ENCODE assay signal across 16 cellular contexts in the genomic region with DNA sequence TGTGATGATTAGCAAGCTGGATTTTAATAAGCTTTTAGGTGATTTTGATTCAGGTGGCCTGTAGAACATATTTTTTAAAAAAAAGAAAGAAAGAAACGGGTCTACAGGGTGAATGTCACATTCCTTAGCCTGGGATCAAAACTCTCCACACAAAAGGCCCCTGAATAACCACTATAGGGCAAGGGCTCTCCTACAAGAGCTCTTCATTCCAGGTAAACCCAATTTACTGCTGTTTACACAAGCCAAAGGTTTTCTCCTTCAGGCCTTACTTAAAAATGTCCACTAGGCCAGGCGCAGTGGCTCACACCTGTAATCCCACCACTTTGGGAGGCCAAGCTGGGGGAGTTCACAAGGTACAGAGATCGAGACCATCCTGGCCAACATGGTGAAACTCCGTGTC. TPM values are rescaled to one million over a fixed set of nuclear protein-coding genes. Genes with fewer than 3 reads are reported as not detected.
DNase-seq lines count a peak whose midpoint lies in the region; ATAC-seq and TF ChIP-seq lines count a peak whose summit lies in the region.
"Had no signal": no experiment of that assay in that cellular context is flagged by ENCODE, and none has a peak within 500 bp of the region (broad histone marks: within the 10 kb centered on the region; RNA-seq: fewer than 3 reads in every experiment).

No MANE protein-coding gene starts in this region.

- H3K27me3 Mint-ChIP-seq in CD8-positive, alpha-beta memory T cell: no peaks in the 10 kb centered on the region

- CTCF ChIA-PET in CD8-positive, alpha-beta memory T cell (lab: Charles Lee): no interaction called here
- CTCF ChIA-PET in RWPE1 (lab: Yijun Ruan, JAX): interaction anchor here (0.6 kb wide), 2 partner anchors 559 to 756 kb away, joined by 3 read pairs; no protein-coding TSS in a partner anchor

- no peak overlapping the region for H3K4me3 ChIP-seq in CD8-positive, alpha-beta memory T cell (ENCODE audit: low read length)
- no peak overlapping the region for H3K4me3 ChIP-seq in left lung
- H3K4me3 ChIP-seq in BE2C (ENCODE audit: low read depth, low read length): no peak overlapping the region
- H3K4me3 ChIP-seq in MG63: no peak overlapping the region
- H3K4me3 ChIP-seq: ascending aorta, upper lobe of left lung had no signal

- H3K9me3 Mint-ChIP-seq in CD8-positive, alpha-beta memory T cell: no peaks in the 10 kb centered on the region

- intact Hi-C loops in left lung (cut with DNase I): no loop called here

- H3K27ac ChIP-seq in C4-2B (peak overlapping the region; percentile 9; the same call in 1 of the 2 replicates), RWPE1 (peak overlapping the region; percentile 49), left lung (peak overlapping the region in 1 of 2 donors; percentile 9)
- no peak overlapping the region for H3K27ac ChIP-seq in CD8-positive, alpha-beta memory T cell (ENCODE audit: low read depth, low read length)

- no peaks in the 10 kb centered on the region for H3K36me3 ChIP-seq in CD8-positive, alpha-beta memory T cell (ENCODE audit: insufficient read depth, low read length)
- no peaks in the 10 kb centered on the region for H3K36me3 ChIP-seq in left lung
- H3K36me3 ChIP-seq in BE2C: peaks cover 5% of the 10 kb centered on the region
- peaks cover 2% of the 10 kb centered on the region for H3K36me3 ChIP-seq in MG63
- H3K36me3 ChIP-seq: ascending aorta, upper lobe of left lung had no signal

- ATAC-seq in left lung (peak; percentile 75), GM21825 (IDR thresholded peaks at IDR 0.05; ENCODE audit: unreplicated experiment) (no peak)

- no peak for TF ChIP-seq CTCF in C4-2B (conservative IDR thresholded peaks at IDR 0.05)
- TF ChIP-seq CTCF in RWPE1 (conservative IDR thresholded peaks at IDR 0.05; ENCODE audit: low read depth): no peak
- TF ChIP-seq CTCF in left lung (IDR thresholded peaks at IDR 0.05): no peak
- TF ChIP-seq CTCF in BE2C (IDR thresholded peaks at IDR 0.05; ENCODE audit: low read depth, low read length): no peak

- peak overlapping the region in 6 of 7 donors; percentile 11 to 99 (median 60) for H3K4me3 Mint-ChIP-seq in CD8-positive, alpha-beta memory T cell

- no peaks in the 10 kb centered on the region for H3K27me3 ChIP-seq in CD8-positive, alpha-beta memory T cell (ENCODE audit: insufficient read depth, low read length, poor library complexity, severe bottlenecking)
- H3K27me3 ChIP-seq in left lung (no peaks in the 10 kb centered on the region), BE2C (no peaks in the 10 kb centered on the region), MG63 (no peaks in the 10 kb centered on the region)
- H3K27me3 ChIP-seq: ascending aorta, upper lobe of left lung had no signal

- H3K36me3 Mint-ChIP-seq in CD8-positive, alpha-beta memory T cell: peaks cover 4 to 32% (median 5%) of the 10 kb centered on the region in 3 donors

- peaks cover 87% of the 10 kb centered on the region for H3K4me1 ChIP-seq in CD8-positive, alpha-beta memory T cell (ENCODE audit: insufficient read depth, low read length)
- H3K4me1 ChIP-seq in left lung: peaks cover 26 to 95% of the 10 kb centered on the region in 2 donors
- H3K4me1 ChIP-seq in BE2C: peaks cover 8% of the 10 kb centered on the region

- DNase-seq in CD8-positive, alpha-beta memory T cell: no peak
- DNase-seq in RWPE1 (ENCODE audit: low spot score): no peak
- DNase-seq in left lung: no peak
- DNase-seq in BE2C: no peak
- DNase-seq in MG63: no peak
- DNase-seq in D341Med (ENCODE audit: low spot score): no peak
- DNase-seq: activated effector memory CD4-positive, alpha-beta T cell treated with anti-CD3 and anti-CD28 coated beads, Interleukin-2, amount 50 U/mL, for 16 hours; hippocampal formation; NCI-H1048; NCI-H2081 treated with DMSO at 0.1 percent for 48 hours; NCI-H524 treated with DMSO at 0.1 percent for 48 hours; stimulated activated naive CD4-positive, alpha-beta T cell; upper lobe of left lung had no signal

- peaks cover 91 to 100% (median 99%) of the 10 kb centered on the region in 3 donors for H3K4me1 Mint-ChIP-seq in CD8-positive, alpha-beta memory T cell

- peak overlapping the region in 5 of 8 donors; percentile 25 to 88 (median 38) for H3K27ac Mint-ChIP-seq in CD8-positive, alpha-beta memory T cell

- no peaks in the 10 kb centered on the region for H3K9me3 ChIP-seq in CD8-positive, alpha-beta memory T cell (ENCODE audit: low read length)
- no peaks in the 10 kb centered on the region for H3K9me3 ChIP-seq in left lung
- no peaks in the 10 kb centered on the region for H3K9me3 ChIP-seq in BE2C
- no peaks in the 10 kb centered on the region for H3K9me3 ChIP-seq in MG63
- H3K9me3 ChIP-seq: ascending aorta, upper lobe of left lung had no signal

- POLR2A ChIA-PET in CD8-positive, alpha-beta memory T cell (lab: Charles Lee): interaction anchor here (2.4 kb wide), 1 partner anchor 9 kb away, joined by 11 read pairs; a partner anchor contains a TSS
- POLR2A ChIA-PET in RWPE1 (lab: Yijun Ruan, JAX; ENCODE audit: low non-redundant PET): interaction anchor here (0.7 kb wide), 1 partner anchor 738 kb away, joined by 6 read pairs; no protein-coding TSS in a partner anchor

RNA-seq across cellular contexts. Expression of a gene that starts 8.3 kb away (rescaled TPM):
- 10 to 100 TPM; 46.2 to 53.4 TPM for total RNA-seq in CD8-positive, alpha-beta memory T cell
- 33.6 TPM for polyA plus RNA-seq in CD8-positive, alpha-beta memory T cell
- 10 to 100 TPM; 25.8 to 32.6 TPM for total RNA-seq in left lung
- polyA plus RNA-seq in BE2C (2012; ENCODE audit: insufficient read depth, insufficient read length, low read depth): 25.0 TPM
- total RNA-seq in MG63 (2014; rRNA removed; shearing (Covaris generic); ENCODE audit: low replicate concordance): 19.0 and 26.0 TPM in 2 replicates
